Comparison of ENCODE assay signal across 2 cellular contexts in the genomic region with DNA sequence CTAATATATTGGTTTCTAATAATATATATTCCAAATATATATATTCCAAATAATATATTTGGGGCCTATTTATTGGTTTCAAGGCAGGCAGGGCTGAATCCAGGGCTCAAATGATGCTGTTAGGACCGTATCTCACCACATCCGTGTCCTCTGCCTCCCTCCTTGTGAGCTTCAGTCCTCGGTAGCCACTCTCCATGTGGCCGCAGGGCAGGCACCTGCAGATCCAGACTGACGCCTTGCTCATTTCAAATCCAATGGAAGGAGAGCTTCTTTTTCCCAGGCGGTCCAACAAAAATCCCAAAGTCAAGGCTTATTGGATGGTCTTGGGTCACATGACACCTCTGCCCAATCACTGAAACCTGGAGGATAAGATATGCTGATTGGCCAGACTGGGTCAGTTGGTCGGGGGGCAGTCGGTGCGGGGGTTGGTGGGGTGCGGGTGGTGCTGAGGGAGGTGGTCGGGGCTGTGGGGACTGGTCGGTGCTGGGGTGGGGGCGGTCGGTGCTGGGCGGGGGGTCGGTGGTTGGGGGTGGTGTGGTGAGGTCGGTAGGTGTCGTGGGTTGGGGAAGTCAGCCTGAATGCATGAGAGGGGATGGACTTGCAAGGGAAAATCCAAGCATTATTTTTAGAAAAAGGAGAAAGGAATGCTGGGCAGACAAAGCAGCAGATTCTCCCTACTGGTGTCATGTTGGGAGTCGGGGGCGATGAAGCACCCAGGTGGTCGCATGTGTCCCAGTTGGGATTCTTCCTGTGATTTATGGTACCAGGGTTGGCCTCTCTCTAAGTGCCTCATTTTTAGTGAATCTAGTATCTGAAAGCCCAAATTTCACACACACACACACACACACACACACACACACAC.
TF ChIP-seq lines count a peak whose summit lies in the region.

No MANE protein-coding gene starts in this region.

TF ChIP-seq in IMR-90, 13 proteins besides CTCF, POLR2A, EP300 and RAD21:
- TF ChIP-seq, protein P1, sequence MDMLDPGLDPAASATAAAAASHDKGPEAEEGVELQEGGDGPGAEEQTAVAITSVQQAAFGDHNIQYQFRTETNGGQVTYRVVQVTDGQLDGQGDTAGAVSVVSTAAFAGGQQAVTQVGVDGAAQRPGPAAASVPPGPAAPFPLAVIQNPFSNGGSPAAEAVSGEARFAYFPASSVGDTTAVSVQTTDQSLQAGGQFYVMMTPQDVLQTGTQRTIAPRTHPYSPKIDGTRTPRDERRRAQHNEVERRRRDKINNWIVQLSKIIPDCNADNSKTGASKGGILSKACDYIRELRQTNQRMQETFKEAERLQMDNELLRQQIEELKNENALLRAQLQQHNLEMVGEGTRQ (IDR thresholded peaks at IDR 0.05; ENCODE audit: low read depth, low read length): peak; percentile 71
- TF ChIP-seq CEBPB (IDR thresholded peaks at IDR 0.05; ENCODE audit: low read depth, low read length): no peak
TF ChIP-seq in IMR-90: peak in this region for 1.

TF ChIP-seq in H1, 55 proteins besides CTCF, POLR2A, EP300 and RAD21:
- TF ChIP-seq, protein P2, sequence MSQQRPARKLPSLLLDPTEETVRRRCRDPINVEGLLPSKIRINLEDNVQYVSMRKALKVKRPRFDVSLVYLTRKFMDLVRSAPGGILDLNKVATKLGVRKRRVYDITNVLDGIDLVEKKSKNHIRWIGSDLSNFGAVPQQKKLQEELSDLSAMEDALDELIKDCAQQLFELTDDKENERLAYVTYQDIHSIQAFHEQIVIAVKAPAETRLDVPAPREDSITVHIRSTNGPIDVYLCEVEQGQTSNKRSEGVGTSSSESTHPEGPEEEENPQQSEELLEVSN (IDR thresholded peaks at IDR 0.05): peak; percentile 78
- TF ChIP-seq CEBPB (IDR thresholded peaks at IDR 0.05; ENCODE audit: low read depth, low read length): no peak
- TF ChIP-seq, protein P3, sequence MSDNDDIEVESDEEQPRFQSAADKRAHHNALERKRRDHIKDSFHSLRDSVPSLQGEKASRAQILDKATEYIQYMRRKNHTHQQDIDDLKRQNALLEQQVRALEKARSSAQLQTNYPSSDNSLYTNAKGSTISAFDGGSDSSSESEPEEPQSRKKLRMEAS (IDR thresholded peaks at IDR 0.05): peak; percentile 90
- TF ChIP-seq, protein P1 (IDR thresholded peaks at IDR 0.05; ENCODE audit: low read length): peak; percentile 72
- TF ChIP-seq CHD2 (IDR thresholded peaks at IDR 0.05; ENCODE audit: low read length): no peak
TF ChIP-seq in H1: peak in this region for 3.
